Comparison of ENCODE assay signal across 8 cellular contexts in the genomic region with DNA sequence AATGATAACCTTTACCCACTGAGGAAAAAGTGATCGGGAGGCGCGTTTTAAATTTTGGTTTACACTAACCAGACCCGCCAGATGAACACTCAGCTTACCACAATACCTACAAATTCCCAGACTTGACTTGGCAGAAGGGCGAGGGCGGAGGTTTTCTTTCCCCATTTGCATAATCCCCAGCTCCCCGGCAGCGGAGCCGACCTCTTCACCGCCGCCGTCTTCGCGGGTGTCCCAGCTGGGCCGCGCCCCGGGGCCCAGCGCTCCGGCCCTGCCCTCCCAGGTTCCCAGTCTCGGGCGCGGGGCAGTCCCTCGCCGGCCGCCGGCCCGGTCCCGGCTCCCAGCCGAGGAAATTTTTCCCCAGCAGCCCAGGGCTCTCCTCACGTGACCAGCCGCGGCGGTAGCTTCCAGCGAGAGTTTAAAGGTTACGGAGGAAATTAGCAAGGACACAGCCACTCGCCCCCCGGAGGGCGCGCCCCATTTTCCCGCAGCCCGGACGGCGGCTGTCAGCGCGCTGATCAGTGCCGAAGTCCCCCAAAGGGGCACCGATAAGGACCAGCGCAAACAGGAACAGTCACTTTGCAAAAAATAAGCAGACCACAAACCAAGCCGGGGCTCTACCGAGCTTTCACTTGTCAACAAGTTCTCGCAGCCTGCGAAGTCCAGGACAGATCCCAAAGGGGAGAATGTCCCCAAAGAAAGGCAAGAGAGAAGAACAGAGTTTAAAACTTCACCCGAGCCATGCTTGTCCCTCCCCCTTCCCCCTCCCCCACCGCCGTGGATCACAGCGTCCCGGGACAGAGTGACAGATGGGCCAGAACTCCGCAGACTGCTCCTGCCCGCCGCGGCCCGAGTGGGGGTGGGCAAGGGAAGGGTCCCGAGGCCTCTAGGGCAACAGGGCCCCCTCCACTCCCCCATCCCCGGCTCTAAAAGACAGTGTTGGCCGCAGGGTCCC. TPM values are rescaled to one million over a fixed set of nuclear protein-coding genes. Genes with fewer than 3 reads are reported as not detected.
DNase-seq lines count a peak whose midpoint lies in the region; ATAC-seq, FAIRE-seq and TF ChIP-seq lines count a peak whose summit lies in the region.

No MANE protein-coding gene starts in this region.

- no peaks in the 10 kb centered on the region for H3K9me2 ChIP-seq in neural cell (ENCODE audit: insufficient read depth, low read length)

- intact Hi-C loops in testis (cut with DNase I; ENCODE audit: low total_unique reads): no loop called here

- FAIRE-seq in A549 (lab: Jason Lieb, UNC): no peak

- DNase-seq in A549 (ENCODE audit: low read depth in 1 of 2, low spot score in 1 of 2) (peak; percentile 55 to 74), OCI-M1 (lab: John Stamatoyannopoulos, UW) (peak; percentile 73), fibroblast of the aortic adventitia (ENCODE audit: low read depth) (peak; percentile 81), testis (peak; percentile 81)
- peak; percentile 48 for DNase-seq in activated effector memory CD4-positive, alpha-beta T cell treated with Interleukin-2 at 50 U/mL for 16 hours

- peaks cover 41% of the 10 kb centered on the region for H3K27me3 ChIP-seq in neural cell (ENCODE audit: insufficient read depth, low read depth, low read length)
- no peaks in the 10 kb centered on the region for H3K27me3 ChIP-seq in testis

- TF ChIP-seq RAD21 in A549 (conservative IDR thresholded peaks at IDR 0.05 in 1 of 2, IDR thresholded peaks at IDR 0.05 in 1 of 2) (no peak), neural cell (conservative IDR thresholded peaks at IDR 0.05) (no peak)

- TF ChIP-seq CTCF in A549 (IDR thresholded peaks at IDR 0.05) (no peak), fibroblast of the aortic adventitia (IDR thresholded peaks at IDR 0.05; ENCODE audit: insufficient read depth, low read length) (no peak), neural cell (IDR thresholded peaks at IDR 0.05; ENCODE audit: poor library complexity, severe bottlenecking) (no peak), testis (IDR thresholded peaks at IDR 0.05) (no peak)

- CTCF ChIA-PET in A549 (lab: Yijun Ruan, JAX): interaction anchor here (0.6 to 7.0 kb wide), 15 partner anchors 11 to 716 kb away, joined by 3 to 50 read pairs (median 3); no protein-coding TSS in a partner anchor

- ATAC-seq in A549 (peak; percentile 55 to 66), GM18508 (IDR thresholded peaks at IDR 0.05; ENCODE audit: insufficient read depth, unreplicated experiment) (peak; percentile 15), HG03045 (IDR thresholded peaks at IDR 0.05; ENCODE audit: unreplicated experiment) (peak; percentile 31)

- no peaks in the 10 kb centered on the region for H4K20me1 ChIP-seq in neural cell (ENCODE audit: insufficient read depth)

- peaks cover 23% of the 10 kb centered on the region for H3K4me1 ChIP-seq in A549
- peaks cover 18% of the 10 kb centered on the region for H3K4me1 ChIP-seq in testis

- H3K4me2 ChIP-seq in A549: peak overlapping the region; percentile 82
- H3K4me2 ChIP-seq in neural cell (ENCODE audit: low read length): peak overlapping the region; percentile 66

- H3K9ac ChIP-seq in neural cell (ENCODE audit: low read length): peak overlapping the region; percentile 74

- 4% methylated on average over 56 of the region's 65 CpGs for WGBS in A549 (ENCODE audit: missing lambda C conversion rate)
- 0% methylated on average over 54 to 65 of the region's 65 CpGs for WGBS in testis, 2 donors

- POLR2A ChIA-PET in A549 (lab: Yijun Ruan, JAX): interaction anchor here (0.5 to 1.4 kb wide), 7 partner anchors 9 to 1694 kb away, joined by 3 to 6 read pairs (median 4); no protein-coding TSS in a partner anchor

- H2AFZ ChIP-seq in neural cell (ENCODE audit: low read depth, low read length): no peak overlapping the region

- peak overlapping the region; percentile 86 to 90 for H3K27ac ChIP-seq in A549
- no peak overlapping the region for H3K27ac ChIP-seq in neural cell (ENCODE audit: low read length)
- peak overlapping the region; percentile 89 to 98 for H3K27ac ChIP-seq in testis

- H3K4me3 ChIP-seq in A549: peak overlapping the region; percentile 83
- peak overlapping the region; percentile 89 for H3K4me3 ChIP-seq in fibroblast of the aortic adventitia (ENCODE audit: low read depth, low read length)
- peak overlapping the region; percentile 90 for H3K4me3 ChIP-seq in neural cell (ENCODE audit: low read length)
- peak overlapping the region; percentile 81 to 82 for H3K4me3 ChIP-seq in testis

- TF ChIP-seq POLR2A in A549 (IDR thresholded peaks at IDR 0.05; ENCODE audit: low read length): no peak
- TF ChIP-seq POLR2A in testis (IDR thresholded peaks at IDR 0.05): no peak

- TF ChIP-seq EP300 in A549 (IDR thresholded peaks at IDR 0.05) (no peak), neural cell (conservative IDR thresholded peaks at IDR 0.05; ENCODE audit: poor library complexity, severe bottlenecking) (no peak)

- no peaks in the 10 kb centered on the region for H3K36me3 ChIP-seq in neural cell (ENCODE audit: insufficient read depth, low read length)
- no peaks in the 10 kb centered on the region for H3K36me3 ChIP-seq in testis (ENCODE audit: low read depth, missing control alignments)

- no peaks in the 10 kb centered on the region for H3K79me2 ChIP-seq in neural cell (replicated peaks; ENCODE audit: insufficient read depth, low read length)

- H3K9me3 ChIP-seq in A549 (no peaks in the 10 kb centered on the region), neural cell (ENCODE audit: low read length) (no peaks in the 10 kb centered on the region), testis (no peaks in the 10 kb centered on the region)

- H3F3A ChIP-seq in neural cell (ENCODE audit: insufficient read depth, low read length, poor library complexity, severe bottlenecking): no peaks in the 10 kb centered on the region

TF ChIP-seq in A549, 52 proteins besides CTCF, POLR2A, EP300 and RAD21 (continues in another document):
- TF ChIP-seq CEBPB (IDR thresholded peaks at IDR 0.05) (no peak), MAFK (IDR thresholded peaks at IDR 0.05; ENCODE audit: partially characterized antibody) (no peak)

TF ChIP-seq in neural cell, 6 proteins besides CTCF, POLR2A, EP300 and RAD21:
- TF ChIP-seq, protein P1, sequence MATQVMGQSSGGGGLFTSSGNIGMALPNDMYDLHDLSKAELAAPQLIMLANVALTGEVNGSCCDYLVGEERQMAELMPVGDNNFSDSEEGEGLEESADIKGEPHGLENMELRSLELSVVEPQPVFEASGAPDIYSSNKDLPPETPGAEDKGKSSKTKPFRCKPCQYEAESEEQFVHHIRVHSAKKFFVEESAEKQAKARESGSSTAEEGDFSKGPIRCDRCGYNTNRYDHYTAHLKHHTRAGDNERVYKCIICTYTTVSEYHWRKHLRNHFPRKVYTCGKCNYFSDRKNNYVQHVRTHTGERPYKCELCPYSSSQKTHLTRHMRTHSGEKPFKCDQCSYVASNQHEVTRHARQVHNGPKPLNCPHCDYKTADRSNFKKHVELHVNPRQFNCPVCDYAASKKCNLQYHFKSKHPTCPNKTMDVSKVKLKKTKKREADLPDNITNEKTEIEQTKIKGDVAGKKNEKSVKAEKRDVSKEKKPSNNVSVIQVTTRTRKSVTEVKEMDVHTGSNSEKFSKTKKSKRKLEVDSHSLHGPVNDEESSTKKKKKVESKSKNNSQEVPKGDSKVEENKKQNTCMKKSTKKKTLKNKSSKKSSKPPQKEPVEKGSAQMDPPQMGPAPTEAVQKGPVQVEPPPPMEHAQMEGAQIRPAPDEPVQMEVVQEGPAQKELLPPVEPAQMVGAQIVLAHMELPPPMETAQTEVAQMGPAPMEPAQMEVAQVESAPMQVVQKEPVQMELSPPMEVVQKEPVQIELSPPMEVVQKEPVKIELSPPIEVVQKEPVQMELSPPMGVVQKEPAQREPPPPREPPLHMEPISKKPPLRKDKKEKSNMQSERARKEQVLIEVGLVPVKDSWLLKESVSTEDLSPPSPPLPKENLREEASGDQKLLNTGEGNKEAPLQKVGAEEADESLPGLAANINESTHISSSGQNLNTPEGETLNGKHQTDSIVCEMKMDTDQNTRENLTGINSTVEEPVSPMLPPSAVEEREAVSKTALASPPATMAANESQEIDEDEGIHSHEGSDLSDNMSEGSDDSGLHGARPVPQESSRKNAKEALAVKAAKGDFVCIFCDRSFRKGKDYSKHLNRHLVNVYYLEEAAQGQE (IDR thresholded peaks at IDR 0.05; ENCODE audit: borderline replicate concordance): no peak
- no peak for TF ChIP-seq MXI1 (conservative IDR thresholded peaks at IDR 0.05; ENCODE audit: poor library complexity, severe bottlenecking)
- TF ChIP-seq TAF1 (IDR thresholded peaks at IDR 0.05; ENCODE audit: low read depth): no peak
- no peak for TF ChIP-seq POLR2AphosphoS5 (IDR thresholded peaks at IDR 0.05)
- TF ChIP-seq EZH2 (IDR thresholded peaks at IDR 0.05; ENCODE audit: borderline replicate concordance, insufficient read depth, low read length, poor library complexity, severe bottlenecking): no peak
- no peak for TF ChIP-seq SMC3 (conservative IDR thresholded peaks at IDR 0.05; ENCODE audit: poor library complexity)
TF ChIP-seq in neural cell: peak in this region for 0.

RNA-seq across cellular contexts. Expression of a gene that starts 1.3 kb away (rescaled TPM):
- polyA plus RNA-seq in A549 (2011; rRNA removed) (12.0 and 14.3 TPM in 2 replicates), A549 (2017; fragmentation: RNase III; extraction: RNeasy Plus Mini Kit Qiagen cat#74134 plus additional on column Dnase treatment) (11.5 to 12.3 TPM (median 11.5 TPM) in 3 replicates), neural cell (5.4 and 6.6 TPM in 2 replicates), testis (ENCODE audit: insufficient read depth, low read depth, low replicate concordance) (27.4 TPM)
- polyA plus RNA-seq in A549 (2012; cell fraction: cytosol; rRNA removed): 9.0 and 11.6 TPM in 2 replicates
- 8.6 and 9.4 TPM in 2 replicates for polyA plus RNA-seq in A549 (2012; cell fraction: nucleus; rRNA removed)
- polyA minus RNA-seq in A549 (2011; rRNA and poly(A)+ RNA removed): 31.4 and 34.8 TPM in 2 replicates
- total RNA-seq in fibroblast of the aortic adventitia (ENCODE audit: low replicate concordance) (12.5 and 17.9 TPM in 2 replicates), testis (10 to 100 TPM; 33.1 to 35.8 TPM)
- 13.6 and 13.9 TPM in 2 replicates for polyA minus RNA-seq in neural cell

RNA-seq across cellular contexts. Expression of a gene that starts 39.1 kb away (rescaled TPM):
- polyA plus RNA-seq in A549 (2011; rRNA removed): 10.6 and 13.7 TPM in 2 replicates
- polyA plus RNA-seq in A549 (2012; cell fraction: cytosol; rRNA removed): 2.8 and 2.9 TPM in 2 replicates
- polyA plus RNA-seq in A549 (2012; cell fraction: nucleus; rRNA removed): 1.8 and 3.0 TPM in 2 replicates
- 11.0 to 12.0 TPM (median 11.3 TPM) in 3 replicates for polyA plus RNA-seq in A549 (2017; fragmentation: RNase III; extraction: RNeasy Plus Mini Kit Qiagen cat#74134 plus additional on column Dnase treatment)
- 27.6 and 28.6 TPM in 2 replicates for polyA minus RNA-seq in A549 (2011; rRNA and poly(A)+ RNA removed)
- 15.7 and 22.4 TPM in 2 replicates for total RNA-seq in fibroblast of the aortic adventitia (ENCODE audit: low replicate concordance)
- polyA plus RNA-seq in neural cell: 3.7 and 5.3 TPM in 2 replicates
- polyA minus RNA-seq in neural cell: 47.2 and 52.1 TPM in 2 replicates
- 10 to 100 TPM; 27.8 to 29.7 TPM for total RNA-seq in testis
- polyA plus RNA-seq in testis (ENCODE audit: insufficient read depth, low read depth, low replicate concordance): 9.0 TPM
